ENCODE assay signal across 8 cellular contexts in the genomic region with DNA sequence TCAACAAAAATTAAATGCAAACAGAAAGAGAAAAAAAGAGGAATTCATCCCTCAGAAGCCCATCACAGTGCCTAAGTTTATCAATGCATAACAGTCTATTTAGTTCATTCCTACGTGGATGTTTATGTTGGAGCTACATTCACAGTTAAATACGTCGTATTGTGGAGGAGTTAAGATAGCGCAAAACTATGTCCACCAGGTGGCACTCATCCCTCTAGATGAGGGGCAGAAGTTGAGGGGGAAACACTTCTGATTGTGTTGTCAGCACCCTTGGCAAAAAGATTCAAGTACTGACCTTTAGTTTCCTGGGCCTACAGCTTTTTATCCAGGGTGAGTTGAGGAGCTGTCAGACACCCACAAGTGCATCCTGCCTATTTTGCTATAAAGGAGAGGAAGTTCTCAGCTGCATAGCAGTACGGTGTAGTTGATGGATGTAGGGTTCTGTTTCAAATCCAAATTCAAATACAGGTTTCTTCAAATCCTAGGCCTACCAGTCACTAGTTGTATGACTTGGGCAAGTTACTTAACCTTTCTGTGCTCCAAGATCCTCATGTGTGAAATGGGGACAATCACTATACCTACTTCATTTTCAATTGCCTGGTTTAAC. TPM values are rescaled to one million over a fixed set of nuclear protein-coding genes. Genes with fewer than 3 reads are reported as not detected.
DNase-seq lines count a peak whose midpoint lies in the region; ATAC-seq, FAIRE-seq and TF ChIP-seq lines count a peak whose summit lies in the region.

No MANE protein-coding gene starts in this region.

- no peak overlapping the region; the same call in 1 of the 2 replicates for H3K27ac ChIP-seq in C4-2B

- H3K4me3 ChIP-seq in Jurkat, Clone E6-1 (ENCODE audit: low read length): no peak overlapping the region
- H3K4me3 ChIP-seq in bronchial epithelial cell (ENCODE audit: low read depth, low read length): no peak overlapping the region

- FAIRE-seq in bronchial epithelial cell (lab: Jason Lieb, UNC): no peak

- peak; percentile 70 for DNase-seq in Jurkat, Clone E6-1 (ENCODE audit: low read depth, low spot score)
- peak; percentile 54 to 57 for DNase-seq in SHP77 (lab: John Stamatoyannopoulos, UW)
- DNase-seq in bronchial epithelial cell (ENCODE audit: low read depth): peak; percentile 84
- DNase-seq in left colon: peak; percentile 33 to 65
- peak; percentile 14 for DNase-seq in stimulated activated CD8-positive, alpha-beta memory T cell treated with anti-CD3 and anti-CD28 coated beads, Interleukin-7, amount 100 ng/mL, for 24 hours (ENCODE audit: low read depth)
- no peak for DNase-seq in middle frontal gyrus (ENCODE audit: extremely low spot score, low spot score)

- H3K36me3 ChIP-seq in bronchial epithelial cell (ENCODE audit: control insufficient read depth, insufficient read depth, low read length): no peaks in the 10 kb centered on the region

- no peaks in the 10 kb centered on the region for H3K27me3 ChIP-seq in bronchial epithelial cell (ENCODE audit: control insufficient read depth, insufficient read depth, low read length)

- ATAC-seq in GM19023 (IDR thresholded peaks at IDR 0.05; ENCODE audit: unreplicated experiment) (peak; percentile 59), left colon (peak; percentile 58)

- intact Hi-C loops in left colon (cut with DNase I, micrococcal nuclease): no loop called here

- TF ChIP-seq CTCF in C4-2B (conservative IDR thresholded peaks at IDR 0.05) (peak; percentile 62), bronchial epithelial cell (IDR thresholded peaks at IDR 0.05; ENCODE audit: insufficient read depth, low read length, severe bottlenecking) (peak; percentile 52)

RNA-seq across cellular contexts. Expression of gene MYO1B, which starts 26.8 kb away (rescaled TPM):
- polyA plus RNA-seq in Jurkat, Clone E6-1 (2012; ENCODE audit: insufficient read depth, insufficient read length): 30.4 TPM
- total RNA-seq in bronchial epithelial cell (247 and 311 TPM in 2 replicates), left colon (10 to 100 TPM; 62.1 to 63.2 TPM)
